2 cellular contexts compared by ENCODE assay signal in the genomic region with DNA sequence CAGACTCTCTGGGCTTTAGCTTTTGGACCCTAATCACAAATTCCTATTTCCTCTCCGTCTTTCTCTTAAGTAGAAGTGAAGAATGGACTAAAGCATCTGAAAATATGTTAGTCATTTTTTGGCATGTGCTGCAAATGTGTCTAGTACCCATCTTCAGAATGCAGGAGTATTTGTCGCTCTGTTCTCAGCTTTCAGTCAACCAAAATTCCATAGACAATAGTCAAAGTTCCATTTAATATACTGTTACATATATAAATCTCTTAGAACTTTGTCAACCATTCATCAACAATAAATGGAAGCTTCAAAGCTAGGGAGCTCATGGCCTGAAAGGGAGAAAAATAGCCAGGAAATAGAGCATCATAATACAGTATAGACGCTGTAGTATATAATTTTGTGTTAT.
A peak's percentile ranks its signal among the peaks of the same experiment; 100 is the strongest.
TF ChIP-seq lines count a peak whose summit lies in the region.

No MANE protein-coding gene starts in this region.

TF ChIP-seq in SK-N-SH, 30 proteins besides CTCF, POLR2A, EP300 and RAD21 (continued from another document):
- TF ChIP-seq YY1 (IDR thresholded peaks at IDR 0.05; ENCODE audit: low read depth) = no peak
- TF ChIP-seq TEAD4 (IDR thresholded peaks at IDR 0.05; ENCODE audit: borderline replicate concordance, insufficient read depth) = 0 out of 2 replicates have a peak, but pooled peaks have one; percentile 62
- TF ChIP-seq FOXM1 (IDR thresholded peaks at IDR 0.05; ENCODE audit: low read depth) = no peak
- TF ChIP-seq TCF12 (IDR thresholded peaks at IDR 0.05) = peak; percentile 78
- no peak for TF ChIP-seq TAF1 (IDR thresholded peaks at IDR 0.05; ENCODE audit: borderline replicate concordance, low read depth, low read length)
- TF ChIP-seq GABPA (IDR thresholded peaks at IDR 0.05; ENCODE audit: low read depth) = no peak
- TF ChIP-seq POLR2AphosphoS5 (IDR thresholded peaks at IDR 0.05; ENCODE audit: low read depth, low read length) = no peak
- TF ChIP-seq, protein P1, sequence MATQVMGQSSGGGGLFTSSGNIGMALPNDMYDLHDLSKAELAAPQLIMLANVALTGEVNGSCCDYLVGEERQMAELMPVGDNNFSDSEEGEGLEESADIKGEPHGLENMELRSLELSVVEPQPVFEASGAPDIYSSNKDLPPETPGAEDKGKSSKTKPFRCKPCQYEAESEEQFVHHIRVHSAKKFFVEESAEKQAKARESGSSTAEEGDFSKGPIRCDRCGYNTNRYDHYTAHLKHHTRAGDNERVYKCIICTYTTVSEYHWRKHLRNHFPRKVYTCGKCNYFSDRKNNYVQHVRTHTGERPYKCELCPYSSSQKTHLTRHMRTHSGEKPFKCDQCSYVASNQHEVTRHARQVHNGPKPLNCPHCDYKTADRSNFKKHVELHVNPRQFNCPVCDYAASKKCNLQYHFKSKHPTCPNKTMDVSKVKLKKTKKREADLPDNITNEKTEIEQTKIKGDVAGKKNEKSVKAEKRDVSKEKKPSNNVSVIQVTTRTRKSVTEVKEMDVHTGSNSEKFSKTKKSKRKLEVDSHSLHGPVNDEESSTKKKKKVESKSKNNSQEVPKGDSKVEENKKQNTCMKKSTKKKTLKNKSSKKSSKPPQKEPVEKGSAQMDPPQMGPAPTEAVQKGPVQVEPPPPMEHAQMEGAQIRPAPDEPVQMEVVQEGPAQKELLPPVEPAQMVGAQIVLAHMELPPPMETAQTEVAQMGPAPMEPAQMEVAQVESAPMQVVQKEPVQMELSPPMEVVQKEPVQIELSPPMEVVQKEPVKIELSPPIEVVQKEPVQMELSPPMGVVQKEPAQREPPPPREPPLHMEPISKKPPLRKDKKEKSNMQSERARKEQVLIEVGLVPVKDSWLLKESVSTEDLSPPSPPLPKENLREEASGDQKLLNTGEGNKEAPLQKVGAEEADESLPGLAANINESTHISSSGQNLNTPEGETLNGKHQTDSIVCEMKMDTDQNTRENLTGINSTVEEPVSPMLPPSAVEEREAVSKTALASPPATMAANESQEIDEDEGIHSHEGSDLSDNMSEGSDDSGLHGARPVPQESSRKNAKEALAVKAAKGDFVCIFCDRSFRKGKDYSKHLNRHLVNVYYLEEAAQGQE (IDR thresholded peaks at IDR 0.05; ENCODE audit: low read depth, low read length) = no peak
- no peak for TF ChIP-seq CHD2 (IDR thresholded peaks at IDR 0.05; ENCODE audit: low read length, partially characterized antibody)
- no peak for TF ChIP-seq SMC3 (IDR thresholded peaks at IDR 0.05; ENCODE audit: low read depth, low read length)
- peak; percentile 57 for TF ChIP-seq FOSL2 (IDR thresholded peaks at IDR 0.05; ENCODE audit: borderline replicate concordance, low read depth)
- TF ChIP-seq, protein P2, sequence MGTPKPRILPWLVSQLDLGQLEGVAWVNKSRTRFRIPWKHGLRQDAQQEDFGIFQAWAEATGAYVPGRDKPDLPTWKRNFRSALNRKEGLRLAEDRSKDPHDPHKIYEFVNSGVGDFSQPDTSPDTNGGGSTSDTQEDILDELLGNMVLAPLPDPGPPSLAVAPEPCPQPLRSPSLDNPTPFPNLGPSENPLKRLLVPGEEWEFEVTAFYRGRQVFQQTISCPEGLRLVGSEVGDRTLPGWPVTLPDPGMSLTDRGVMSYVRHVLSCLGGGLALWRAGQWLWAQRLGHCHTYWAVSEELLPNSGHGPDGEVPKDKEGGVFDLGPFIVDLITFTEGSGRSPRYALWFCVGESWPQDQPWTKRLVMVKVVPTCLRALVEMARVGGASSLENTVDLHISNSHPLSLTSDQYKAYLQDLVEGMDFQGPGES (IDR thresholded peaks at IDR 0.05; ENCODE audit: low read depth, low read length) = no peak
- TF ChIP-seq FOXJ3 (CRISPR knock-in tag; IDR thresholded peaks at IDR 0.05) = no peak
- TF ChIP-seq EZH2phosphoT487 (IDR thresholded peaks at IDR 0.05; ENCODE audit: borderline replicate concordance, low read depth) = no peak
- no peak for TF ChIP-seq MXI1 (IDR thresholded peaks at IDR 0.05; ENCODE audit: low read depth, low read length)
- no peak for TF ChIP-seq RCOR1 (IDR thresholded peaks at IDR 0.05; ENCODE audit: low read length)
- no peak; the same call in 1 of the 2 replicates for TF ChIP-seq SIN3A (IDR thresholded peaks at IDR 0.05; ENCODE audit: borderline replicate concordance, low read depth, low read length)
- peak; percentile 64; the same call in 1 of the 2 replicates for TF ChIP-seq JUND (IDR thresholded peaks at IDR 0.05)
- TF ChIP-seq, protein P3, sequence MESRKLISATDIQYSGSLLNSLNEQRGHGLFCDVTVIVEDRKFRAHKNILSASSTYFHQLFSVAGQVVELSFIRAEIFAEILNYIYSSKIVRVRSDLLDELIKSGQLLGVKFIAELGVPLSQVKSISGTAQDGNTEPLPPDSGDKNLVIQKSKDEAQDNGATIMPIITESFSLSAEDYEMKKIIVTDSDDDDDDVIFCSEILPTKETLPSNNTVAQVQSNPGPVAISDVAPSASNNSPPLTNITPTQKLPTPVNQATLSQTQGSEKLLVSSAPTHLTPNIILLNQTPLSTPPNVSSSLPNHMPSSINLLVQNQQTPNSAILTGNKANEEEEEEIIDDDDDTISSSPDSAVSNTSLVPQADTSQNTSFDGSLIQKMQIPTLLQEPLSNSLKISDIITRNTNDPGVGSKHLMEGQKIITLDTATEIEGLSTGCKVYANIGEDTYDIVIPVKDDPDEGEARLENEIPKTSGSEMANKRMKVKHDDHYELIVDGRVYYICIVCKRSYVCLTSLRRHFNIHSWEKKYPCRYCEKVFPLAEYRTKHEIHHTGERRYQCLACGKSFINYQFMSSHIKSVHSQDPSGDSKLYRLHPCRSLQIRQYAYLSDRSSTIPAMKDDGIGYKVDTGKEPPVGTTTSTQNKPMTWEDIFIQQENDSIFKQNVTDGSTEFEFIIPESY (IDR thresholded peaks at IDR 0.05; ENCODE audit: borderline replicate concordance, low read depth) = no peak
- TF ChIP-seq, protein P4, sequence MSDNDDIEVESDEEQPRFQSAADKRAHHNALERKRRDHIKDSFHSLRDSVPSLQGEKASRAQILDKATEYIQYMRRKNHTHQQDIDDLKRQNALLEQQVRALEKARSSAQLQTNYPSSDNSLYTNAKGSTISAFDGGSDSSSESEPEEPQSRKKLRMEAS (IDR thresholded peaks at IDR 0.05; ENCODE audit: low read depth) = 0 out of 2 replicates have a peak, but pooled peaks have one; percentile 30
TF ChIP-seq in SK-N-SH: peak in this region for 8.

TF ChIP-seq in GM23338, 12 proteins besides CTCF, POLR2A, EP300 and RAD21 (continued from another document):
- TF ChIP-seq, protein P5, sequence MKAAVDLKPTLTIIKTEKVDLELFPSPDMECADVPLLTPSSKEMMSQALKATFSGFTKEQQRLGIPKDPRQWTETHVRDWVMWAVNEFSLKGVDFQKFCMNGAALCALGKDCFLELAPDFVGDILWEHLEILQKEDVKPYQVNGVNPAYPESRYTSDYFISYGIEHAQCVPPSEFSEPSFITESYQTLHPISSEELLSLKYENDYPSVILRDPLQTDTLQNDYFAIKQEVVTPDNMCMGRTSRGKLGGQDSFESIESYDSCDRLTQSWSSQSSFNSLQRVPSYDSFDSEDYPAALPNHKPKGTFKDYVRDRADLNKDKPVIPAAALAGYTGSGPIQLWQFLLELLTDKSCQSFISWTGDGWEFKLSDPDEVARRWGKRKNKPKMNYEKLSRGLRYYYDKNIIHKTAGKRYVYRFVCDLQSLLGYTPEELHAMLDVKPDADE (IDR thresholded peaks at IDR 0.05) = no peak
- TF ChIP-seq ZNF331 (CRISPR knock-in tag; IDR thresholded peaks at IDR 0.05; ENCODE audit: low read depth) (no peak), EZH2phosphoT487 (IDR thresholded peaks at IDR 0.05; ENCODE audit: unreplicated experiment) (no peak), EZH2 (IDR thresholded peaks at IDR 0.05; ENCODE audit: low read depth, unreplicated experiment) (no peak), JUNB (IDR thresholded peaks at IDR 0.05; ENCODE audit: unreplicated experiment) (no peak)
- TF ChIP-seq, protein P6, sequence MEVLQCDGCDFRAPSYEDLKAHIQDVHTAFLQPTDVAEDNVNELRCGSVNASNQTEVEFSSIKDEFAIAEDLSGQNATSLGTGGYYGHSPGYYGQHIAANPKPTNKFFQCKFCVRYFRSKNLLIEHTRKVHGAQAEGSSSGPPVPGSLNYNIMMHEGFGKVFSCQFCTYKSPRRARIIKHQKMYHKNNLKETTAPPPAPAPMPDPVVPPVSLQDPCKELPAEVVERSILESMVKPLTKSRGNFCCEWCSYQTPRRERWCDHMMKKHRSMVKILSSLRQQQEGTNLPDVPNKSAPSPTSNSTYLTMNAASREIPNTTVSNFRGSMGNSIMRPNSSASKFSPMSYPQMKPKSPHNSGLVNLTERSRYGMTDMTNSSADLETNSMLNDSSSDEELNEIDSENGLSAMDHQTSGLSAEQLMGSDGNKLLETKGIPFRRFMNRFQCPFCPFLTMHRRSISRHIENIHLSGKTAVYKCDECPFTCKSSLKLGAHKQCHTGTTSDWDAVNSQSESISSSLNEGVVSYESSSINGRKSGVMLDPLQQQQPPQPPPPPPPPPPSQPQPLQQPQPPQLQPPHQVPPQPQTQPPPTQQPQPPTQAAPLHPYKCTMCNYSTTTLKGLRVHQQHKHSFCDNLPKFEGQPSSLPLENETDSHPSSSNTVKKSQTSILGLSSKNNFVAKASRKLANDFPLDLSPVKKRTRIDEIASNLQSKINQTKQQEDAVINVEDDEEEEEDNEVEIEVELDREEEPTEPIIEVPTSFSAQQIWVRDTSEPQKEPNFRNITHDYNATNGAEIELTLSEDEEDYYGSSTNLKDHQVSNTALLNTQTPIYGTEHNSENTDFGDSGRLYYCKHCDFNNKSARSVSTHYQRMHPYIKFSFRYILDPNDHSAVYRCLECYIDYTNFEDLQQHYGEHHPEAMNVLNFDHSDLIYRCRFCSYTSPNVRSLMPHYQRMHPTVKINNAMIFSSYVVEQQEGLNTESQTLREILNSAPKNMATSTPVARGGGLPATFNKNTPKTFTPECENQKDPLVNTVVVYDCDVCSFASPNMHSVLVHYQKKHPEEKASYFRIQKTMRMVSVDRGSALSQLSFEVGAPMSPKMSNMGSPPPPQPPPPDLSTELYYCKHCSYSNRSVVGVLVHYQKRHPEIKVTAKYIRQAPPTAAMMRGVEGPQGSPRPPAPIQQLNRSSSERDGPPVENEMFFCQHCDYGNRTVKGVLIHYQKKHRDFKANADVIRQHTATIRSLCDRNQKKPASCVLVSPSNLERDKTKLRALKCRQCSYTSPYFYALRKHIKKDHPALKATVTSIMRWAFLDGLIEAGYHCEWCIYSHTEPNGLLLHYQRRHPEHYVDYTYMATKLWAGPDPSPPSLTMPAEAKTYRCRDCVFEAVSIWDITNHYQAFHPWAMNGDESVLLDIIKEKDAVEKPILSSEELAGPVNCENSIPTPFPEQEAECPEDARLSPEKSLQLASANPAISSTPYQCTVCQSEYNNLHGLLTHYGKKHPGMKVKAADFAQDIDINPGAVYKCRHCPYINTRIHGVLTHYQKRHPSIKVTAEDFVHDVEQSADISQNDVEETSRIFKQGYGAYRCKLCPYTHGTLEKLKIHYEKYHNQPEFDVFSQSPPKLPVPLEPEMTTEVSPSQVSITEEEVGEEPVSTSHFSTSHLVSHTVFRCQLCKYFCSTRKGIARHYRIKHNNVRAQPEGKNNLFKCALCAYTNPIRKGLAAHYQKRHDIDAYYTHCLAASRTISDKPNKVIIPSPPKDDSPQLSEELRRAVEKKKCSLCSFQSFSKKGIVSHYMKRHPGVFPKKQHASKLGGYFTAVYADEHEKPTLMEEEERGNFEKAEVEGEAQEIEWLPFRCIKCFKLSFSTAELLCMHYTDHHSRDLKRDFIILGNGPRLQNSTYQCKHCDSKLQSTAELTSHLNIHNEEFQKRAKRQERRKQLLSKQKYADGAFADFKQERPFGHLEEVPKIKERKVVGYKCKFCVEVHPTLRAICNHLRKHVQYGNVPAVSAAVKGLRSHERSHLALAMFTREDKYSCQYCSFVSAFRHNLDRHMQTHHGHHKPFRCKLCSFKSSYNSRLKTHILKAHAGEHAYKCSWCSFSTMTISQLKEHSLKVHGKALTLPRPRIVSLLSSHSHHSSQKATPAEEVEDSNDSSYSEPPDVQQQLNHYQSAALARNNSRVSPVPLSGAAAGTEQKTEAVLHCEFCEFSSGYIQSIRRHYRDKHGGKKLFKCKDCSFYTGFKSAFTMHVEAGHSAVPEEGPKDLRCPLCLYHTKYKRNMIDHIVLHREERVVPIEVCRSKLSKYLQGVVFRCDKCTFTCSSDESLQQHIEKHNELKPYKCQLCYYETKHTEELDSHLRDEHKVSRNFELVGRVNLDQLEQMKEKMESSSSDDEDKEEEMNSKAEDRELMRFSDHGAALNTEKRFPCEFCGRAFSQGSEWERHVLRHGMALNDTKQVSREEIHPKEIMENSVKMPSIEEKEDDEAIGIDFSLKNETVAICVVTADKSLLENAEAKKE (CRISPR knock-in tag; IDR thresholded peaks at IDR 0.05) = no peak
